In the genomic region with DNA sequence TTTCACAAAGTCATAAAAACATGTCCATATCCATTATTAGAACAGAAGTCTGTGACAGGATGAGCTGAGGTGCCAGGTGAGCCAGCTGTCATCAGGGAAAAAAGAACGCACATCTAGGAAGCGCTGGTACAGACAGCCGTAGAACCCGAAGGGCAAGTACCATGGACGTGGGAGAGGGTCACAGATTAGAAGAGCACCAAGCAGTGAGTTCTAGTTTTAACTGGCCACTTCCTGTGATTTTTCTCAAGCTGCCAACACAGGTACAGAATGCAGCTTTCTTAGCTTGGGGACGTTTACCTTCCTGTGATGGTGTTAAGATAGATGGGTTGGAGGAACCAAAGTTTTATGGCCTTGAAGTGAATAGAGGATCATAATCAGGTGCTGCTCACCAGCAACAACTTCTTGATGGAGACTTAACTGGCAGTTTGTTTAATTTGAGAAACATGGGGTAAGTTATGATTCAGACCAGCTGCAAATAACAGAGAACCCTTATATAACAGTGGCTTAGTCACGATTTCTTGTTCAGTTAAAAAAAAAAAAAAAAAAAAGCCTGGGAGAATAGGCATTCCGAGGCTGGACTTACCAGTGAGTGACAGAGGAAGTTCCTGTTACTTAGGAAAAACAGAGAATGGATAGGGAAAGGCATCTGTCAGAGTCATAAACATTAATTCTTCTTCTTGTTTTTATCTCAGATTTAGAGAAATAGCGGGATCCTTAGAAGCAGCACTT, we compare ENCODE assay signal across 12 cellular contexts. TPM values are rescaled to one million over a fixed set of nuclear protein-coding genes. Genes with fewer than 3 reads are reported as not detected.
A peak's percentile ranks its signal among the peaks of the same experiment; 100 is the strongest.
DNase-seq lines count a peak whose midpoint lies in the region; ATAC-seq and TF ChIP-seq lines count a peak whose summit lies in the region.
"Had no signal": no experiment of that assay in that cellular context is flagged by ENCODE, and none has a peak within 500 bp of the region (broad histone marks: within the 10 kb centered on the region; RNA-seq: fewer than 3 reads in every experiment).

No MANE protein-coding gene starts in this region.

- H3K4me1 Mint-ChIP-seq in HFFc6 (ENCODE audit: low read depth), result peaks cover 24% of the 10 kb centered on the region
- H3K4me1 Mint-ChIP-seq in activated naive CD4-positive, alpha-beta T cell treated with anti-CD3 and anti-CD28 coated beads for 36 hours (ENCODE audit: low read depth), result no peaks in the 10 kb centered on the region

- CTCF ChIA-PET in activated naive CD4-positive, alpha-beta T cell treated with anti-CD3 and anti-CD28 coated beads for 36 hours (lab: Charles Lee), result no interaction called here

- H3K27me3 Mint-ChIP-seq in HFFc6 (ENCODE audit: insufficient read depth), result no peaks in the 10 kb centered on the region; the same call in 1 of the 2 replicates
- H3K27me3 Mint-ChIP-seq in activated naive CD4-positive, alpha-beta T cell treated with anti-CD3 and anti-CD28 coated beads for 36 hours (ENCODE audit: low read depth), result no peaks in the 10 kb centered on the region

- H3K27ac Mint-ChIP-seq in HFFc6, result peak overlapping the region; percentile 81
- no peak overlapping the region for H3K27ac Mint-ChIP-seq in activated naive CD4-positive, alpha-beta T cell treated with anti-CD3 and anti-CD28 coated beads for 36 hours

- peaks cover 8% of the 10 kb centered on the region for H3K36me3 Mint-ChIP-seq in HFFc6 (ENCODE audit: low read depth)
- peaks cover 10% of the 10 kb centered on the region for H3K36me3 Mint-ChIP-seq in activated naive CD4-positive, alpha-beta T cell treated with anti-CD3 and anti-CD28 coated beads for 36 hours (ENCODE audit: low read depth)

- no peak overlapping the region for H3K4me3 Mint-ChIP-seq in HFFc6
- H3K4me3 Mint-ChIP-seq in activated naive CD4-positive, alpha-beta T cell treated with anti-CD3 and anti-CD28 coated beads for 36 hours, result no peak overlapping the region

- no peak overlapping the region for H3K4me3 ChIP-seq in cardiac fibroblast (replicated peaks in 1 of 2; ENCODE audit: low read depth in 2 of 2, low read length in 2 of 2)

- H3K9me3 Mint-ChIP-seq in HFFc6, result no peaks in the 10 kb centered on the region
- no peaks in the 10 kb centered on the region for H3K9me3 Mint-ChIP-seq in activated naive CD4-positive, alpha-beta T cell treated with anti-CD3 and anti-CD28 coated beads for 36 hours

- DNase-seq in AG08396 (ENCODE audit: low spot score), result peak; percentile 66
- DNase-seq in HFFc6, result peak; percentile 59
- DNase-seq in cardiac fibroblast (ENCODE audit: low read depth in 2 of 2), result peak; percentile 9 to 60
- DNase-seq in iris pigment epithelial cell (ENCODE audit: low read depth), result peak; percentile 67
- no peak for DNase-seq in NCI-H2107 (lab: John Stamatoyannopoulos, UW)
- no peak for DNase-seq in activated naive CD4-positive, alpha-beta T cell treated with anti-CD3 and anti-CD28 coated beads for 36 hours
- DNase-seq: activated CD4-positive, alpha-beta T cell treated with anti-CD3 and anti-CD28 coated beads for 48 hours; NCI-H1048; NCI-H82; stimulated activated naive CD4-positive, alpha-beta T cell treated with Interleukin-2 at 50 U/mL for 16 hours had no signal

- ATAC-seq in HG03135 (IDR thresholded peaks at IDR 0.05; ENCODE audit: unreplicated experiment) (no peak), HG02852 (IDR thresholded peaks at IDR 0.05; ENCODE audit: unreplicated experiment) (no peak)

- intact Hi-C loops in activated naive CD4-positive, alpha-beta T cell treated with anti-CD3 and anti-CD28 coated beads for 36 hours (cut with micrococcal nuclease), result no loop called here

- TF ChIP-seq CTCF in HFFc6 (IDR thresholded peaks at IDR 0.05), result no peak
- TF ChIP-seq CTCF in cardiac fibroblast (IDR thresholded peaks at IDR 0.05; ENCODE audit: low read depth, low read length), result no peak

RNA-seq across cellular contexts. Expression of gene AGT, which starts 30.9 kb away (rescaled TPM):
- total RNA-seq in HFFc6 (2021; fragmentation: NEBNext Ultra II Directional; extraction: Animal tissue kit (Norgen Biotek cat#: 25700)), result under 1 TPM in 4 of 6 experiments, not detected in 2; 0.09 to 0.19 (median 0.13) TPM
- total RNA-seq in activated naive CD4-positive, alpha-beta T cell treated with anti-CD3 and anti-CD28 coated beads for 36 hours, result not detected

RNA-seq across cellular contexts. Expression of gene COG2, which starts 40.8 kb away (rescaled TPM):
- total RNA-seq in HFFc6 (2021; fragmentation: NEBNext Ultra II Directional; extraction: Animal tissue kit (Norgen Biotek cat#: 25700)), result 10 to 100 TPM; 17.0 to 23.0 (median 20.6) TPM
- 10 to 100 TPM; 19.9 to 22.1 TPM for total RNA-seq in activated naive CD4-positive, alpha-beta T cell treated with anti-CD3 and anti-CD28 coated beads for 36 hours

Comparison
In these comparisons a context has a peak if more than half of its experiments do, and no peak if none do; other contexts are left out.
1. DNase-seq: peak in AG08396 (single experiment), HFFc6 (single experiment), cardiac fibroblast (2 of 2) and iris pigment epithelial cell (single experiment); none in NCI-H2107 (single experiment) and activated naive CD4-positive, alpha-beta T cell treated with anti-CD3 and anti-CD28 coated beads for 36 hours (single experiment).